ENCODE assay signal across 22 cellular contexts in the genomic region with DNA sequence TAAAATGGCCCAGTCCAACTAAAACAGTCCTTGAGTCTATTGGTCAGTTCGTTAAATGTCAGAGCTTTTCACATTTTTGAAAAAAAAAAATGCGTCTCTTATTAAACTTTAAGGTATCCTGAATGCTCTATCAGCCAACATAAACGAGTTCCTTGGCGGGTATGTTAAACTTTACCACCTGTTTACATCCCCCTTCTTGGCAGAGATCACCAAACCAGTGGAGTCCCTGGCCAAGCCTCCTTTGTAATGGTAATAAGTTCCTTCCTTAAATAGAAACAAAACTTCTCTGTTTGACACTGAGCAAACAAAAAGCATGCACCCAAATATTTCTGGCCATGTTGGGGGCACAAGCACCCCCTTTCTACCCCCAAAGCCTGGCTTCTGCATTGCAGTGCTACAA. TPM values are rescaled to one million over a fixed set of nuclear protein-coding genes. Genes with fewer than 3 reads are reported as not detected.
DNase-seq lines count a peak whose midpoint lies in the region; ATAC-seq, FAIRE-seq and TF ChIP-seq lines count a peak whose summit lies in the region.
"Had no signal": no experiment of that assay in that cellular context is flagged by ENCODE, and none has a peak within 500 bp of the region (broad histone marks: within the 10 kb centered on the region; RNA-seq: fewer than 3 reads in every experiment).

No MANE protein-coding gene starts in this region.

- intact Hi-C loops in kidney (cut with DNase I), result loop anchor here (10.0 kb wide), 1 partner anchor 150 kb away; no protein-coding TSS in a partner anchor

- H3K4me1 ChIP-seq in kidney (ENCODE audit: control insufficient read depth in 1 of 2, insufficient read depth in 1 of 2, low read depth in 1 of 2, low read length in 2 of 2), result peaks cover 20 to 27% of the 10 kb centered on the region in 2 donors

- H3K4me3 ChIP-seq in kidney (ENCODE audit: low read length in 2 of 2), result peak overlapping the region; percentile 9 to 82

- no peaks in the 10 kb centered on the region for H3K9me3 ChIP-seq in kidney (ENCODE audit: control insufficient read depth in 1 of 2, low read length in 2 of 2)

- no peak for ATAC-seq in WTC11
- ATAC-seq in stimulated activated effector memory CD8-positive, alpha-beta T cell treated with anti-CD3 and anti-CD28 coated beads, Interleukin-12 subunit alpha, Interleukin-12 subunit beta, amount 100 ng/mL, for 72 hours, result no peak
- ATAC-seq: activated naive CD4-positive, alpha-beta T cell treated with anti-CD3 and anti-CD28 coated beads, Interleukin-2, amount 50 U/mL, for 72 hours; naive thymus-derived CD8-positive, alpha-beta T cell had no signal

- peak overlapping the region in 1 of 2 donors; percentile 91 for H3K27ac ChIP-seq in kidney (ENCODE audit: low read depth in 2 of 2, low read length in 2 of 2)

- DNase-seq in G401 (ENCODE audit: low spot score) (peak; percentile 5), WTC11 (ENCODE audit: low spot score) (no peak), kidney (no peak), cerebellar nuclear complex (lab: John Stamatoyannopoulos, UW) (no peak), D341Med (ENCODE audit: low spot score) (no peak)
- DNase-seq in stimulated activated effector memory CD8-positive, alpha-beta T cell treated with anti-CD3 and anti-CD28 coated beads, Interleukin-12 subunit alpha, Interleukin-12 subunit beta, amount 100 ng/mL, for 72 hours (ENCODE audit: low spot score in 2 of 2), result no peak
- DNase-seq in activated CD4-positive, CD25-positive, alpha-beta regulatory T cell (lab: John Stamatoyannopoulos, UW), result no peak
- DNase-seq: activated CD4-positive, alpha-beta T cell treated with anti-CD3 and anti-CD28 coated beads, Interleukin-2, amount 50 U/mL, for 48 hours; activated T-cell treated with anti-CD3 and anti-CD28 coated beads, Interleukin-2, amount 50 U/mL, for 1 hour; DMS153; effector CD8-positive, alpha-beta T cell; HFFc6; left ventricle myocardium superior; MV-4-11; naive thymus-derived CD8-positive, alpha-beta T cell; NCI-H2081 treated with DMSO at 0.1 percent for 48 hours; NCI-H524 treated with DMSO at 0.1 percent for 48 hours; retina had no signal

- no peaks in the 10 kb centered on the region for H3K36me3 Mint-ChIP-seq in WTC11
- no peaks in the 10 kb centered on the region for H3K36me3 Mint-ChIP-seq in stimulated activated effector memory CD8-positive, alpha-beta T cell treated with anti-CD3 and anti-CD28 coated beads, Interleukin-12 subunit alpha, Interleukin-12 subunit beta, amount 100 ng/mL, for 72 hours
- H3K36me3 Mint-ChIP-seq: naive thymus-derived CD8-positive, alpha-beta T cell had no signal

- H3K36me3 ChIP-seq in kidney (ENCODE audit: control insufficient read depth in 1 of 2, insufficient read depth in 2 of 2, low read length in 2 of 2), result no peaks in the 10 kb centered on the region
- H3K36me3 ChIP-seq: Peyer's patch had no signal

- CTCF ChIA-PET in WTC11 (lab: Charles Lee), result interaction anchor here (3.2 to 8.8 kb wide), 4 partner anchors 30 to 234 kb away, joined by 34 to 407 read pairs (median 77); no protein-coding TSS in a partner anchor

- H3K9me3 Mint-ChIP-seq in WTC11, result no peaks in the 10 kb centered on the region
- H3K9me3 Mint-ChIP-seq in stimulated activated effector memory CD8-positive, alpha-beta T cell treated with anti-CD3 and anti-CD28 coated beads, Interleukin-12 subunit alpha, Interleukin-12 subunit beta, amount 100 ng/mL, for 72 hours, result no peaks in the 10 kb centered on the region
- H3K9me3 Mint-ChIP-seq: activated naive CD4-positive, alpha-beta T cell treated with anti-CD3 and anti-CD28 coated beads, Interleukin-2, amount 50 U/mL, for 72 hours; HFFc6; naive thymus-derived CD8-positive, alpha-beta T cell had no signal

- no peak overlapping the region for H3K27ac Mint-ChIP-seq in WTC11
- H3K27ac Mint-ChIP-seq in stimulated activated effector memory CD8-positive, alpha-beta T cell treated with anti-CD3 and anti-CD28 coated beads, Interleukin-12 subunit alpha, Interleukin-12 subunit beta, amount 100 ng/mL, for 72 hours, result no peak overlapping the region
- H3K27ac Mint-ChIP-seq: activated naive CD4-positive, alpha-beta T cell treated with anti-CD3 and anti-CD28 coated beads, Interleukin-2, amount 50 U/mL, for 72 hours; HFFc6; naive thymus-derived CD8-positive, alpha-beta T cell had no signal

- H3K4me1 Mint-ChIP-seq in WTC11, result peaks cover 45% of the 10 kb centered on the region
- H3K4me1 Mint-ChIP-seq in stimulated activated effector memory CD8-positive, alpha-beta T cell treated with anti-CD3 and anti-CD28 coated beads, Interleukin-12 subunit alpha, Interleukin-12 subunit beta, amount 100 ng/mL, for 72 hours, result peaks cover 6% of the 10 kb centered on the region

- peak overlapping the region in 1 of 2 donors; percentile 74 for H3K9ac ChIP-seq in kidney (ENCODE audit: low read length in 2 of 2)

- peak overlapping the region; percentile 59 for H3K4me3 Mint-ChIP-seq in WTC11
- H3K4me3 Mint-ChIP-seq in stimulated activated effector memory CD8-positive, alpha-beta T cell treated with anti-CD3 and anti-CD28 coated beads, Interleukin-12 subunit alpha, Interleukin-12 subunit beta, amount 100 ng/mL, for 72 hours, result peak overlapping the region; percentile 31
- H3K4me3 Mint-ChIP-seq: HFFc6 had no signal

- in situ Hi-C loops in G401 (cut with HindIII; ENCODE audit: low sequenced_read_pairs), result no loop called here

- POLR2A ChIA-PET in WTC11 (lab: Charles Lee), result no interaction called here

- peaks cover 47% of the 10 kb centered on the region for H3K27me3 Mint-ChIP-seq in WTC11 (ENCODE audit: low read depth)

- TF ChIP-seq CTCF in WTC11 (IDR thresholded peaks at IDR 0.05) (no peak), kidney (IDR thresholded peaks at IDR 0.05; ENCODE audit: borderline replicate concordance, extremely low read depth, insufficient read depth) (no peak)

- FAIRE-seq in kidney (lab: Jason Lieb, UNC), result no peak
- FAIRE-seq: GM18507, TTC549 had no signal

TF ChIP-seq in WTC11, 78 proteins besides CTCF, POLR2A, EP300 and RAD21:
- TF ChIP-seq, protein P1, sequence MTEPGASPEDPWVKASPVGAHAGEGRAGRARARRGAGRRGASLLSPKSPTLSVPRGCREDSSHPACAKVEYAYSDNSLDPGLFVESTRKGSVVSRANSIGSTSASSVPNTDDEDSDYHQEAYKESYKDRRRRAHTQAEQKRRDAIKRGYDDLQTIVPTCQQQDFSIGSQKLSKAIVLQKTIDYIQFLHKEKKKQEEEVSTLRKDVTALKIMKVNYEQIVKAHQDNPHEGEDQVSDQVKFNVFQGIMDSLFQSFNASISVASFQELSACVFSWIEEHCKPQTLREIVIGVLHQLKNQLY (CRISPR knock-in tag; IDR thresholded peaks at IDR 0.05), result no peak
- no peak for TF ChIP-seq E2F4 (CRISPR knock-in tag; IDR thresholded peaks at IDR 0.05; ENCODE audit: borderline replicate concordance, low read depth)
- no peak for TF ChIP-seq SMAD3 (CRISPR knock-in tag; IDR thresholded peaks at IDR 0.05; ENCODE audit: borderline replicate concordance)
- no peak for TF ChIP-seq ZNF396 (CRISPR knock-in tag; IDR thresholded peaks at IDR 0.05; ENCODE audit: borderline replicate concordance)

RNA-seq across cellular contexts. Expression of gene TRIL, which starts 3.2 kb away (rescaled TPM):
- not detected in 2 replicates for total RNA-seq in G401 (2014; rRNA removed; shearing (Covaris generic))
- total RNA-seq in WTC11 (2021), result 3.0 to 4.6 TPM (median 4.3 TPM) in 3 replicates
- total RNA-seq in kidney, result 6.1 TPM
- polyA plus RNA-seq in kidney (ENCODE audit: insufficient read depth, low read depth, low replicate concordance), result 4.2 TPM
- total RNA-seq: naive thymus-derived CD8-positive, alpha-beta T cell had no signal
- polyA plus RNA-seq: naive thymus-derived CD8-positive, alpha-beta T cell had no signal
